In genomic region chr2:78263571-78263970, GRCh38 we compare ENCODE assay signal across 17 cellular contexts.
"Had no signal": no experiment of that assay in that cellular context is flagged by ENCODE, and none has a peak within 500 bp of the region (broad histone marks: within the 10 kb centered on the region; RNA-seq: fewer than 3 reads in every experiment).

No MANE protein-coding gene starts in this region.

- H3K4me1 ChIP-seq: heart left ventricle, parathyroid adenoma, tibial nerve, uterus had no signal

- ATAC-seq: activated CD8-positive, alpha-beta T cell treated with anti-CD3 and anti-CD28 coated beads, Interleukin-2, amount 10 ng/mL, durations not matched to agents 7 days and 5 days; effector memory CD8-positive, alpha-beta T cell; heart left ventricle; left ventricle myocardium superior; naive thymus-derived CD8-positive, alpha-beta T cell had no signal

- H3K27ac ChIP-seq: brain microvascular endothelial cell, heart left ventricle, parathyroid adenoma, tibial nerve, uterus had no signal

- H3K36me3 ChIP-seq: brain microvascular endothelial cell, heart left ventricle, tibial nerve, uterus had no signal

- H3K27me3 ChIP-seq: brain microvascular endothelial cell, heart left ventricle, tibial nerve, uterus had no signal

- DNase-seq: activated CD4-positive, alpha-beta T cell treated with anti-CD3 and anti-CD28 coated beads, Interleukin-2, amount 10 ng/mL, durations not matched to agents 24 days and 14 days; activated CD8-positive, alpha-beta T cell treated with anti-CD3 and anti-CD28 coated beads, Interleukin-2, amount 10 ng/mL, durations not matched to agents 7 days and 5 days; activated naive CD4-positive, alpha-beta T cell treated with Interleukin-2 at 50 U/mL for 16 hours; activated naive CD8-positive, alpha-beta T cell treated with anti-CD3 and anti-CD28 coated beads, Interleukin-2, amount 10 ng/mL, durations not matched to agents 7 days and 5 days; activated T-cell treated with anti-CD3 and anti-CD28 coated beads, Interleukin-2, amount 50 U/mL, for 24 hours; brain microvascular endothelial cell; effector memory CD8-positive, alpha-beta T cell; foreskin fibroblast; heart left ventricle; kidney glomerular epithelial cell; left ventricle myocardium superior; mesendoderm; naive thymus-derived CD8-positive, alpha-beta T cell; stimulated activated naive CD4-positive, alpha-beta T cell; uterus had no signal

- H3K9me3 ChIP-seq: heart left ventricle, tibial nerve, uterus had no signal

- H3K79me2 ChIP-seq: parathyroid adenoma had no signal

- H3K4me3 ChIP-seq: heart left ventricle, tibial nerve, uterus had no signal

- H3K9ac ChIP-seq: parathyroid adenoma had no signal

- H2AFZ ChIP-seq: parathyroid adenoma had no signal
